In the genomic region with DNA sequence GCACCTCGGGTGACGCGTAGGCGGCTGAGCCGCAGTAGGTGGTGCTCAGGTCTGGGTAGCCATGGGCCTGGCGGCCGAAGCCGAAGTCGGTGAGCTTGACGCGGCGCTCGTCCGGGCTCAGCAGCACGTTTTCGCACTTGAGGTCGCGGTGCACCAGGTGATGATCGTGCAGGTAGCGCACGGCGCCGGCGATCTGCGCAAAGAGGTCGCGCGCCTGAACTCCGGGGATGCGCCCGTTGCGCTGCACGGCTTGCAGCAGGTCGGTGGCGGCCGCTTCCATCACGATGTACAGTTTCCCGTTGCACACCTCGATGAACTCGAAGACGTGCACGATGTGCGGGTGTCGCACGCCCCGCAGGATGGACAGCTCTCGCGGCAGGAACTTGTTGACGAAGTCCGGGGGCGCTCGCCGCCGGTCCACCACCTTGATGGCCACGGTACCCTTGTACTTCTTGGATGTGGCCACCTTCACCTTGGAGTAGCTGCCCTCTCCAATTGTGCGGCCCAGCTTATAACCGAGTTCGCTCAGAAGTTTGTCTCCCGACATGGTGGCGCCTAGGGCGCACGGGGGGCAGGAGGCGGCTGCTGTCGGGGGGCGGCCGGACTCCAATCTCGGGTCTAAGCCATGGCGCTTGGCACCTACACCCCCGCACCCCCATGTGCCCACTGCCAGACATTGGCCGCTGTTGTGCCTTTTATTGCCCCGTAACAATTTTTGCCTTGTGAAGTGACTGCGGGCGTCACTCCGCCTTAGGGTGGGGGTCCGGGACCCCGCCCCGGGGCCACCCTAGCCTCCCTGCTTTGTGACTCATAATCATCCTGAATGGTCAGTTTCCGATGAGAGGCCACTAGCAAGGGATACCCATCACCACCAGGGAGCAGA, we compare ENCODE assay signal across 8 cellular contexts.
DNase-seq lines count a peak whose midpoint lies in the region; ATAC-seq and TF ChIP-seq lines count a peak whose summit lies in the region.

A gene (minus strand): TSS at position 668 of the 883 bp plus-strand sequence. CDS start 121 bp downstream, at position 547.

- peaks cover 8% of the 10 kb centered on the region for H3K27me3 Mint-ChIP-seq in dendritic cell treated with granulocyte-macrophage colony-stimulating factor and Interleukin-4, amounts not matched to agents 40 ng/mL and 50 ng/mL, for 4 days

- H3K9me3 Mint-ChIP-seq in dendritic cell treated with granulocyte-macrophage colony-stimulating factor and Interleukin-4, amounts not matched to agents 40 ng/mL and 50 ng/mL, for 4 days = peaks cover 10% of the 10 kb centered on the region

- peak within 1 kb of the TSS; percentile 61 for H3K9ac ChIP-seq in KMS-11

- no peak for DNase-seq in AG09319 (ENCODE audit: extremely low read depth, low read depth)
- DNase-seq in Kasumi-1 (lab: John Stamatoyannopoulos, UW) = no peak
- DNase-seq in stimulated activated CD4-positive, alpha-beta T cell treated with anti-CD3 and anti-CD28 coated beads, Interleukin-15, amount 100 ng/mL, for 24 hours = no peak

- H3K4me1 Mint-ChIP-seq in dendritic cell treated with granulocyte-macrophage colony-stimulating factor and Interleukin-4, amounts not matched to agents 40 ng/mL and 50 ng/mL, for 4 days (ENCODE audit: low read depth) = peaks cover 16% of the 10 kb centered on the region

- H3K4me3 Mint-ChIP-seq in dendritic cell treated with granulocyte-macrophage colony-stimulating factor and Interleukin-4, amounts not matched to agents 40 ng/mL and 50 ng/mL, for 4 days = peak within 1 kb of the TSS; percentile 90

- H3K9me3 ChIP-seq in muscle layer of duodenum (ENCODE audit: control insufficient read depth in 1 of 2, low read length in 2 of 2) = no peaks in the 10 kb centered on the region

- no peaks in the 10 kb centered on the region for H4K20me1 ChIP-seq in KMS-11 (ENCODE audit: insufficient read depth)

- H3K27ac Mint-ChIP-seq in dendritic cell treated with granulocyte-macrophage colony-stimulating factor and Interleukin-4, amounts not matched to agents 40 ng/mL and 50 ng/mL, for 4 days = peak within 1 kb of the TSS; percentile 96

- no peak for ATAC-seq in HG03565 (IDR thresholded peaks at IDR 0.05; ENCODE audit: unreplicated experiment)
- no peak for ATAC-seq in HG03108 (IDR thresholded peaks at IDR 0.05; ENCODE audit: unreplicated experiment)

- H3K4me2 ChIP-seq in KMS-11 = peak within 1 kb of the TSS; percentile 83

- TF ChIP-seq CTCF in AG09319 (IDR thresholded peaks at IDR 0.05; ENCODE audit: low read depth, low read length) (0 out of 2 replicates have a peak, but pooled peaks have one; percentile 8), KMS-11 (conservative IDR thresholded peaks at IDR 0.05; ENCODE audit: low read depth, low read length) (no peak)

- H3K27me3 ChIP-seq in KMS-11 (ENCODE audit: insufficient read depth, low read depth) (no peaks in the 10 kb centered on the region), muscle layer of duodenum (ENCODE audit: low read depth, low read length) (no peaks in the 10 kb centered on the region)

- intact Hi-C loops in dendritic cell treated with granulocyte-macrophage colony-stimulating factor and Interleukin-4, amounts not matched to agents 40 ng/mL and 50 ng/mL, for 4 days (cut with micrococcal nuclease) = no loop called here

- peaks cover 16% of the 10 kb centered on the region for H3K4me1 ChIP-seq in KMS-11 (ENCODE audit: low read depth, poor library complexity, severe bottlenecking)
- peaks cover 0 to 37% of the 10 kb centered on the region in 2 donors for H3K4me1 ChIP-seq in muscle layer of duodenum (ENCODE audit: control insufficient read depth in 1 of 2, insufficient read depth in 2 of 2, low read length in 2 of 2)

- H3K4me3 ChIP-seq in KMS-11 (IDR thresholded peaks at IDR 0.05; ENCODE audit: insufficient read depth, low read depth, low read length) (peak within 1 kb of the TSS; percentile 26), muscle layer of duodenum (ENCODE audit: low read depth in 1 of 2, low read length in 2 of 2) (peak within 1 kb of the TSS; percentile 82 to 91)

- peaks cover 33% of the 10 kb centered on the region for H3K79me2 ChIP-seq in KMS-11 (ENCODE audit: insufficient read depth, low read depth)

- no peaks in the 10 kb centered on the region; the same call in 1 of the 2 replicates for H3K36me3 ChIP-seq in KMS-11 (ENCODE audit: insufficient read depth)
- H3K36me3 ChIP-seq in muscle layer of duodenum (ENCODE audit: control insufficient read depth in 1 of 2, insufficient read depth in 2 of 2, low read length in 2 of 2) = peaks cover 4 to 12% of the 10 kb centered on the region in 2 donors

- peak within 1 kb of the TSS; percentile 82 for H2AFZ ChIP-seq in KMS-11 (ENCODE audit: low read depth)

- H3K27ac ChIP-seq in KMS-11 (peak within 1 kb of the TSS; percentile 53), muscle layer of duodenum (ENCODE audit: low read length) (peak within 1 kb of the TSS; percentile 75)

- peaks cover 35% of the 10 kb centered on the region for H3K36me3 Mint-ChIP-seq in dendritic cell treated with granulocyte-macrophage colony-stimulating factor and Interleukin-4, amounts not matched to agents 40 ng/mL and 50 ng/mL, for 4 days (ENCODE audit: low read depth)
